In genomic region chr16:76123966-76124365, GRCh38 we compare ENCODE assay signal across 3 cellular contexts.
TF ChIP-seq lines count a peak whose summit lies in the region.

No MANE protein-coding gene starts in this region.

TF ChIP-seq in HepG2, 621 proteins besides CTCF, POLR2A, EP300 and RAD21:
- TF ChIP-seq CEBPB (IDR thresholded peaks at IDR 0.05; ENCODE audit: borderline replicate concordance, low read depth, low read length) (peak; percentile 80), MAFK (conservative IDR thresholded peaks at IDR 0.05 in 1 of 2, IDR thresholded peaks at IDR 0.05 in 1 of 2; ENCODE audit: low read length in 2 of 2) (peak in 1 of 2 experiments; percentile 53; a peak in 2 of 4 replicates), MAFF (IDR thresholded peaks at IDR 0.05; ENCODE audit: low read depth, low read length) (peak; percentile 36; the same call in 1 of the 2 replicates), ZNF557 (CRISPR knock-in tag; IDR thresholded peaks at IDR 0.05) (no peak), BHLHE40 (IDR thresholded peaks at IDR 0.05; ENCODE audit: low read length) (no peak)
- TF ChIP-seq, protein P1, sequence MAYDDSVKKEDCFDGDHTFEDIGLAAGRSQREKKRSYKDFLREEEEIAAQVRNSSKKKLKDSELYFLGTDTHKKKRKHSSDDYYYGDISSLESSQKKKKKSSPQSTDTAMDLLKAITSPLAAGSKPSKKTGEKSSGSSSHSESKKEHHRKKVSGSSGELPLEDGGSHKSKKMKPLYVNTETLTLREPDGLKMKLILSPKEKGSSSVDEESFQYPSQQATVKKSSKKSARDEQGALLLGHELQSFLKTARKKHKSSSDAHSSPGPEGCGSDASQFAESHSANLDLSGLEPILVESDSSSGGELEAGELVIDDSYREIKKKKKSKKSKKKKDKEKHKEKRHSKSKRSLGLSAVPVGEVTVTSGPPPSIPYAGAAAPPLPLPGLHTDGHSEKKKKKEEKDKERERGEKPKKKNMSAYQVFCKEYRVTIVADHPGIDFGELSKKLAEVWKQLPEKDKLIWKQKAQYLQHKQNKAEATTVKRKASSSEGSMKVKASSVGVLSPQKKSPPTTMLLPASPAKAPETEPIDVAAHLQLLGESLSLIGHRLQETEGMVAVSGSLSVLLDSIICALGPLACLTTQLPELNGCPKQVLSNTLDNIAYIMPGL (CRISPR knock-in tag; IDR thresholded peaks at IDR 0.05; ENCODE audit: borderline replicate concordance in 1 of 2, low read depth in 1 of 2): no peak

TF ChIP-seq in IMR-90, 13 proteins besides CTCF, POLR2A, EP300 and RAD21:
- TF ChIP-seq CEBPB (IDR thresholded peaks at IDR 0.05; ENCODE audit: low read depth, low read length) (peak; percentile 63), RCOR1 (IDR thresholded peaks at IDR 0.05; ENCODE audit: insufficient replicate concordance, low read length) (no peak)
TF ChIP-seq in IMR-90: peak in this region for 1.

TF ChIP-seq in H1, 55 proteins besides CTCF, POLR2A, EP300 and RAD21:
- TF ChIP-seq CEBPB (IDR thresholded peaks at IDR 0.05; ENCODE audit: low read depth, low read length) (peak; percentile 86), E2F6 (IDR thresholded peaks at IDR 0.05) (no peak), TCF12 (IDR thresholded peaks at IDR 0.05; ENCODE audit: low read depth, low read length) (no peak), JUND (IDR thresholded peaks at IDR 0.05; ENCODE audit: low read length) (no peak), RXRA (IDR thresholded peaks at IDR 0.05; ENCODE audit: insufficient read depth, low read depth, low read length) (no peak), ASH2L (IDR thresholded peaks at IDR 0.05; ENCODE audit: low read length) (no peak), ATF3 (IDR thresholded peaks at IDR 0.05; ENCODE audit: insufficient read depth, low read depth, low read length) (no peak)
TF ChIP-seq in H1: peak in this region for 1.
